8 cellular contexts compared by ENCODE assay signal in the genomic region with DNA sequence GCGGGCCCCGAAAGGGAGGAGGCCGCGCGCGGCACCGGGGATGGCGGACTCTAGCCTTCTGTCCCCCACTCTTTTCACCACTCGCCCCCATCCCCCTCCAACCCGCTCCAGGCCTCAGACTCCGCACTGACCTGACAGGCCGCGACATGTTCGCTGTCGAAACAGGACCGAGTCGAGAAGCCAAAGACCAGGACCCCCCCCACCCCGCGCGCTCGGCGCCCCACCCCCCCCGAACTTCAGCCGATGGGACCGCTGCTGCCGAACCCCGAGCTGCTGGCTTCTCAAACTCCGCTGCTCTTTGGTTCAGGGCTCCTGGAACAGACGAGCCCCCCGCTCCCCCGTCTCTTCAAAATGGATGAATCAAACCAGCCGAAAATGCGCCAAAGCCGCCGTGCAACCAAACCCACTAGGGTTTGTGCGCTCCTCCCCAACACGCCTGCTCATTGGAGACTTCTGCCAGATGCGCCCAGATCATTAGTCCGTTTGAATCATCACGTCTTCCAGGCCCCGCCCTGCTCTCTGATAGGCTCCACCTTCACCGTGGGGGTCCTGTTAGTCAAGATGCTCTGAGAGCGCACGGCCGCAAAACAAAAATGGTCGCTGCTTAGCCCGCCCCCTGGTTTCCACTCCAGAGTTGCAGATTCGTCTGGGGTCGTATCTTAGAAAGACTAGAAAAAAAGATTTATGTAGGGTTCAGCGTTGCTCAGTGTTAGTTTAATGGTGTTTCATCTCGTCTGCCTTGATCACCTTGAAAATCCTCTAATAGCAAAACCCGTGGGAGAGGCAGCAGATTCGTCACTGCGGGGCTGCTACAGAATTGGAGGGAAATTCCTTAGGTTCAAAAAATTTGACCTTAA. TPM values are rescaled to one million over a fixed set of nuclear protein-coding genes. Genes with fewer than 3 reads are reported as not detected.
DNase-seq lines count a peak whose midpoint lies in the region; ATAC-seq and TF ChIP-seq lines count a peak whose summit lies in the region.

NUCKS1 (minus strand) TSS at position 357 of the 857 bp plus-strand sequence; CDS start at position 148, 209 bp downstream.

- in situ Hi-C loops in GM13977 (cut with MboI; ENCODE audit: low pct_unique_long_range_greater_than_20kb, low sequenced_read_pairs, unreplicated experiment), result no loop called here

- no peak for TF ChIP-seq CTCF in GM13977 (IDR thresholded peaks at IDR 0.05; ENCODE audit: extremely low read depth, insufficient read depth, missing control alignments)
- peak; percentile 12 for TF ChIP-seq CTCF in upper lobe of right lung (IDR thresholded peaks at IDR 0.05)

- intact Hi-C loops in left cardiac atrium (cut with DNase I), result loop anchor here in 1 of 2 donors (2.0 kb wide), 1 partner anchor 63 kb away; the partner anchor contains the start of gene SLC41A1
- intact Hi-C loops in posterior vena cava (cut with DNase I), result no loop called here
- intact Hi-C loops in upper lobe of right lung (cut with DNase I), result no loop called here

- no peaks in the 10 kb centered on the region for H3K27me3 ChIP-seq in upper lobe of right lung

- H3K36me3 Mint-ChIP-seq in T-helper 1 cell treated with Interleukin-12 subunit alpha and Interleukin-12 subunit beta and Interleukin-4 antibody, amounts not matched to agents 30 μg/mL and 1 μg/mL, for 36 hours (ENCODE audit: low read depth), result peaks cover 14% of the 10 kb centered on the region

- ATAC-seq in HG02884 (IDR thresholded peaks at IDR 0.05; ENCODE audit: unreplicated experiment) (peak; percentile 71), left cardiac atrium (peak; percentile 90 to 91), upper lobe of right lung (peak; percentile 92)

- no peaks in the 10 kb centered on the region for H3K9me3 ChIP-seq in upper lobe of right lung

- H3K36me3 ChIP-seq in upper lobe of right lung, result no peaks in the 10 kb centered on the region

- peak within 1 kb of the TSS; percentile 87 for H3K27ac ChIP-seq in upper lobe of right lung

- H3K4me3 Mint-ChIP-seq in T-helper 1 cell treated with Interleukin-12 subunit alpha and Interleukin-12 subunit beta and Interleukin-4 antibody, amounts not matched to agents 30 μg/mL and 1 μg/mL, for 36 hours, result peak within 1 kb of the TSS; percentile 97

- H3K4me3 ChIP-seq in upper lobe of right lung, result peak within 1 kb of the TSS; percentile 83

- DNase-seq in GM13977 (ENCODE audit: low spot score), result peak; percentile 90
- DNase-seq in NCI-H1694 (lab: John Stamatoyannopoulos, UW), result peak; percentile 99
- DNase-seq in amniotic stem cell (lab: John Stamatoyannopoulos, UW), result peak; percentile 100
- peak; percentile 98 for DNase-seq in left cardiac atrium
- DNase-seq in posterior vena cava (ENCODE audit: low spot score), result peak; percentile 99
- peak; percentile 98 for DNase-seq in upper lobe of right lung

- H3K9me3 Mint-ChIP-seq in T-helper 1 cell treated with Interleukin-12 subunit alpha and Interleukin-12 subunit beta and Interleukin-4 antibody, amounts not matched to agents 30 μg/mL and 1 μg/mL, for 36 hours, result no peaks in the 10 kb centered on the region

- H3K27ac Mint-ChIP-seq in T-helper 1 cell treated with Interleukin-12 subunit alpha and Interleukin-12 subunit beta and Interleukin-4 antibody, amounts not matched to agents 30 μg/mL and 1 μg/mL, for 36 hours, result peak within 1 kb of the TSS; percentile 95

- peaks cover 29% of the 10 kb centered on the region for H3K4me1 Mint-ChIP-seq in T-helper 1 cell treated with Interleukin-12 subunit alpha and Interleukin-12 subunit beta and Interleukin-4 antibody, amounts not matched to agents 30 μg/mL and 1 μg/mL, for 36 hours (ENCODE audit: low read depth)

- peaks cover 30% of the 10 kb centered on the region for H3K4me1 ChIP-seq in upper lobe of right lung

- no peaks in the 10 kb centered on the region for H3K27me3 Mint-ChIP-seq in T-helper 1 cell treated with Interleukin-12 subunit alpha and Interleukin-12 subunit beta and Interleukin-4 antibody, amounts not matched to agents 30 μg/mL and 1 μg/mL, for 36 hours (ENCODE audit: low read depth)

RNA-seq across cellular contexts. Expression of gene NUCKS1, which starts in this region (rescaled TPM):
- 100 to 1,000 TPM; 162 to 221 TPM for total RNA-seq in left cardiac atrium
- 100 to 1,000 TPM; 157 to 168 TPM for total RNA-seq in posterior vena cava
- total RNA-seq in upper lobe of right lung, result 117 TPM

Comparison
In these comparisons a context has a peak if more than half of its experiments do, and no peak if none do; other contexts are left out.
1. Peak in every context shown above with its lines: DNase-seq, ATAC-seq, H3K4me3 ChIP-seq and H3K27ac ChIP-seq.